Comparison of ENCODE assay signal across 1 cellular context in the genomic region with DNA sequence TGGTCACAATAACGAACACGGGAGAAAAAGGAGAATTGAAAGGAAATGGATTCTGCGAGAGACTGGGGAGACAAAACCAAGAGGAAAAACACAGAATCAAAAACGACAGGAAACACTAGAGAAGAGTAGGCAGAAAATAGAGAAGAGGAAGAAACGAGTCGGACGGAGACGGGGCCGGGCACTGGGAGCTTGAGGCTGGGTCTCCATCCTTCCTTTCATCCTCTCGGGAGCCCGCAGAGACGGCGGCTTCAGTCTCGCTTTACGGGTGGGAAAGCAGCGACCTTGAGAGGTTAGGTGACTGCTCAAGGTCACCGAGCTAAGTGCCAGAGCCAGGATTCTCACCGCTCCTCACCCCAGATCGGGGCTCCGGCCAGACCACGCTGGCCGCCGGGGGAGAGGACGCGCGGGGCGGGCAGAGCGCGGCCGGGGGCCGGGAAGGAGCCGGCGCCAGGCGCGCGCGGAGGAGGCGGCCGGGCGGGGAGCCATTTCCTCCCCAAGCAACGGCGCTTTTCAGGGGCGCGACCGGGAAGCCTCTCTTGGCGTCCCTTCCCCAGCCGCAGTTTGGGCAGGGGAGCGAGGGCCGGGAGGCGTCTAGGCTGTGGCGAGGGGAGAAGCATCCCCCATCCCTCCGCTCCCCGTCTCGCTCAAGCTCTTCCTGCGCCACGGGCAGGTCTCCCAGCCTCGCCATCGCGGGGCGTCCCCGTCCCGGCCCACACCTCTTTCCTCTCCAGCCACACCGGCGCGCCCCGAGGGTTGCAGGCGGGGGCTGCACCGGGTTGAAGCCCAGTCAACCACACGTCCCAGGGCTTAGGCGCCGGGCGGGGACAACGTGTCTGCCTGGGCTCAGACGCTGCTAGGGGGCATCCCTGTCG.
A peak's percentile ranks its signal among the peaks of the same experiment; 100 is the strongest.
TF ChIP-seq lines count a peak whose summit lies in the region.

No MANE protein-coding gene starts in this region.

TF ChIP-seq in WTC11, 78 proteins besides CTCF, POLR2A, EP300 and RAD21 (continued from another document):
- TF ChIP-seq AFF4 (CRISPR knock-in tag; IDR thresholded peaks at IDR 0.05; ENCODE audit: borderline replicate concordance) (no peak), FOXP4 (CRISPR knock-in tag; IDR thresholded peaks at IDR 0.05) (peak; percentile 34; the same call in 1 of the 2 replicates)
